Comparison of ENCODE assay signal across 1 cellular context in the genomic region with DNA sequence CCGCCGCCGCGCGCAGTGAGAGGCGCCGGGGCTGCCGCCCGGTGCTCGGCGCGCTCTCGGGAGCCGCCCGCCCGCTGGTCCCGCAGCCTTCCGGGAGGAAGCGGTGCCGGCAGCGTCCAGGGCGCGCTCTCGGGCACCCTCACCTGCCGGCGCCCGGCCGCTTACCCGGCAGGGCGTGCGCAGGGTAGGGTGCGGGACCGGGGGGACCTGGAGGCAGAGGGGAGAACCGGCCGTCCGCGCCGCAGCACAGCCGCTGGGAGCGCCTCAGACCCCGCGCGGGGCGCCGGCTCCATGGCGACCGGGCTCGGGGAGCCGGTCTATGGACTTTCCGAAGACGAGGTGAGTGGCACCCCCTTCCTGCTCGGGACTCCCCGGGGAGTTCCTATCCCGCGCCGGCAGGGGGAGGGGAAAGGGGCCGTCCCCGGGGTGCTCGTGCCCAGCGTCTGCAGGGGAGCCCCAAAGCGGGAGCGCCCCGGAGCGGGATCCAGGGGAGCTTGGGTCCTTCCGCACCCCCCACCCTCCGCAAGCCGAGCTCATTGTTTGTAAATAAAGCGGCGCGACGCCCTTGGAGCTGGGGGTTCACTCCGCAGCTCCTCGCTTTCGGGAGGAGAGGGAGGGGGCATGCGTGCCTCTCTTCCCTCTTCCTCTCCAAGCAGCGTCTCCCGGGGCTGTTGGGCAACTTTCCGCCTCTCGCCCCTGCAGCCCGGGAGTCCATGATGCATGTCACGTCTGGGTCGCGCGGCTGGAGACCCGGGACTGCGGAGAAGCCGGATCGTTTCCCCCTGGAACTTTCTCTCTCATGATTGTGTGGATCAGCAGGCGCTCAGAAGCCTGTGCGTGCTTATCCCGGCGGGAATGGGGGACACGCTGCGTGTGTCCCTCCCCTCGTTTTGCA.
TF ChIP-seq lines count a peak whose summit lies in the region.

No MANE protein-coding gene starts in this region.

TF ChIP-seq in HepG2, 621 proteins besides CTCF, POLR2A, EP300 and RAD21 (continued from another document and continues in another):
- no peak for TF ChIP-seq RCOR2 (CRISPR knock-in tag; IDR thresholded peaks at IDR 0.05)
- TF ChIP-seq KAT7 (CRISPR knock-in tag; IDR thresholded peaks at IDR 0.05; ENCODE audit: borderline replicate concordance) = peak; percentile 64; the same call in 1 of the 2 replicates
- TF ChIP-seq, protein P1, sequence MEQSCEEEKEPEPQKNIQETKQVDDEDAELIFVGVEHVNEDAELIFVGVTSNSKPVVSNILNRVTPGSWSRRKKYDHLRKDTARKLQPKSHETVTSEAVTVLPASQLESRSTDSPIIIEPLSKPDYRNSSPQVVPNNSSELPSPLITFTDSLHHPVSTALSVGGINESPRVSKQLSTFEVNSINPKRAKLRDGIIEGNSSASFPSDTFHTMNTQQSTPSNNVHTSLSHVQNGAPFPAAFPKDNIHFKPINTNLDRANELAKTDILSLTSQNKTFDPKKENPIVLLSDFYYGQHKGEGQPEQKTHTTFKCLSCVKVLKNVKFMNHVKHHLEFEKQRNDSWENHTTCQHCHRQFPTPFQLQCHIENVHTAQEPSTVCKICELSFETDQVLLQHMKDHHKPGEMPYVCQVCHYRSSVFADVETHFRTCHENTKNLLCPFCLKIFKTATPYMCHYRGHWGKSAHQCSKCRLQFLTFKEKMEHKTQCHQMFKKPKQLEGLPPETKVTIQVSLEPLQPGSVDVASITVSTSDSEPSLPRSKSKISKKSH (CRISPR knock-in tag; IDR thresholded peaks at IDR 0.05; ENCODE audit: borderline replicate concordance) = peak; percentile 60; the same call in 1 of the 2 replicates
- no peak for TF ChIP-seq SNAPC2 (CRISPR knock-in tag; IDR thresholded peaks at IDR 0.05)
- TF ChIP-seq ISX (CRISPR knock-in tag; conservative IDR thresholded peaks at IDR 0.05) = no peak
- TF ChIP-seq IKZF1 (IDR thresholded peaks at IDR 0.05) = no peak
- TF ChIP-seq HDAC1 (CRISPR knock-in tag; IDR thresholded peaks at IDR 0.05) = peak; percentile 63
- 0 out of 2 replicates have a peak, but pooled peaks have one; percentile 38 for TF ChIP-seq ZNF335 (CRISPR knock-in tag; IDR thresholded peaks at IDR 0.05)
- peak; percentile 52; the same call in 1 of the 2 replicates for TF ChIP-seq ZNF543 (CRISPR knock-in tag; IDR thresholded peaks at IDR 0.05)
- TF ChIP-seq PCBP1 (IDR thresholded peaks at IDR 0.05; ENCODE audit: borderline replicate concordance, low read depth, low read length) = peak; percentile 91
- TF ChIP-seq AGO2 (optimal IDR thresholded peaks at IDR 0.05; ENCODE audit: low read depth, low read length) = peak; percentile 99
- TF ChIP-seq RXRA (CRISPR knock-in tag; IDR thresholded peaks at IDR 0.05) = 0 out of 2 replicates have a peak, but pooled peaks have one; percentile 13
- TF ChIP-seq KLF16 (CRISPR knock-in tag; IDR thresholded peaks at IDR 0.05) = no peak
- TF ChIP-seq, protein P2, sequence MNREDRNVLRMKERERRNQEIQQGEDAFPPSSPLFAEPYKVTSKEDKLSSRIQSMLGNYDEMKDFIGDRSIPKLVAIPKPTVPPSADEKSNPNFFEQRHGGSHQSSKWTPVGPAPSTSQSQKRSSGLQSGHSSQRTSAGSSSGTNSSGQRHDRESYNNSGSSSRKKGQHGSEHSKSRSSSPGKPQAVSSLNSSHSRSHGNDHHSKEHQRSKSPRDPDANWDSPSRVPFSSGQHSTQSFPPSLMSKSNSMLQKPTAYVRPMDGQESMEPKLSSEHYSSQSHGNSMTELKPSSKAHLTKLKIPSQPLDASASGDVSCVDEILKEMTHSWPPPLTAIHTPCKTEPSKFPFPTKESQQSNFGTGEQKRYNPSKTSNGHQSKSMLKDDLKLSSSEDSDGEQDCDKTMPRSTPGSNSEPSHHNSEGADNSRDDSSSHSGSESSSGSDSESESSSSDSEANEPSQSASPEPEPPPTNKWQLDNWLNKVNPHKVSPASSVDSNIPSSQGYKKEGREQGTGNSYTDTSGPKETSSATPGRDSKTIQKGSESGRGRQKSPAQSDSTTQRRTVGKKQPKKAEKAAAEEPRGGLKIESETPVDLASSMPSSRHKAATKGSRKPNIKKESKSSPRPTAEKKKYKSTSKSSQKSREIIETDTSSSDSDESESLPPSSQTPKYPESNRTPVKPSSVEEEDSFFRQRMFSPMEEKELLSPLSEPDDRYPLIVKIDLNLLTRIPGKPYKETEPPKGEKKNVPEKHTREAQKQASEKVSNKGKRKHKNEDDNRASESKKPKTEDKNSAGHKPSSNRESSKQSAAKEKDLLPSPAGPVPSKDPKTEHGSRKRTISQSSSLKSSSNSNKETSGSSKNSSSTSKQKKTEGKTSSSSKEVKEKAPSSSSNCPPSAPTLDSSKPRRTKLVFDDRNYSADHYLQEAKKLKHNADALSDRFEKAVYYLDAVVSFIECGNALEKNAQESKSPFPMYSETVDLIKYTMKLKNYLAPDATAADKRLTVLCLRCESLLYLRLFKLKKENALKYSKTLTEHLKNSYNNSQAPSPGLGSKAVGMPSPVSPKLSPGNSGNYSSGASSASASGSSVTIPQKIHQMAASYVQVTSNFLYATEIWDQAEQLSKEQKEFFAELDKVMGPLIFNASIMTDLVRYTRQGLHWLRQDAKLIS (CRISPR knock-in tag; IDR thresholded peaks at IDR 0.05) = peak; percentile 63; the same call in 1 of the 2 replicates
- TF ChIP-seq, protein P3, sequence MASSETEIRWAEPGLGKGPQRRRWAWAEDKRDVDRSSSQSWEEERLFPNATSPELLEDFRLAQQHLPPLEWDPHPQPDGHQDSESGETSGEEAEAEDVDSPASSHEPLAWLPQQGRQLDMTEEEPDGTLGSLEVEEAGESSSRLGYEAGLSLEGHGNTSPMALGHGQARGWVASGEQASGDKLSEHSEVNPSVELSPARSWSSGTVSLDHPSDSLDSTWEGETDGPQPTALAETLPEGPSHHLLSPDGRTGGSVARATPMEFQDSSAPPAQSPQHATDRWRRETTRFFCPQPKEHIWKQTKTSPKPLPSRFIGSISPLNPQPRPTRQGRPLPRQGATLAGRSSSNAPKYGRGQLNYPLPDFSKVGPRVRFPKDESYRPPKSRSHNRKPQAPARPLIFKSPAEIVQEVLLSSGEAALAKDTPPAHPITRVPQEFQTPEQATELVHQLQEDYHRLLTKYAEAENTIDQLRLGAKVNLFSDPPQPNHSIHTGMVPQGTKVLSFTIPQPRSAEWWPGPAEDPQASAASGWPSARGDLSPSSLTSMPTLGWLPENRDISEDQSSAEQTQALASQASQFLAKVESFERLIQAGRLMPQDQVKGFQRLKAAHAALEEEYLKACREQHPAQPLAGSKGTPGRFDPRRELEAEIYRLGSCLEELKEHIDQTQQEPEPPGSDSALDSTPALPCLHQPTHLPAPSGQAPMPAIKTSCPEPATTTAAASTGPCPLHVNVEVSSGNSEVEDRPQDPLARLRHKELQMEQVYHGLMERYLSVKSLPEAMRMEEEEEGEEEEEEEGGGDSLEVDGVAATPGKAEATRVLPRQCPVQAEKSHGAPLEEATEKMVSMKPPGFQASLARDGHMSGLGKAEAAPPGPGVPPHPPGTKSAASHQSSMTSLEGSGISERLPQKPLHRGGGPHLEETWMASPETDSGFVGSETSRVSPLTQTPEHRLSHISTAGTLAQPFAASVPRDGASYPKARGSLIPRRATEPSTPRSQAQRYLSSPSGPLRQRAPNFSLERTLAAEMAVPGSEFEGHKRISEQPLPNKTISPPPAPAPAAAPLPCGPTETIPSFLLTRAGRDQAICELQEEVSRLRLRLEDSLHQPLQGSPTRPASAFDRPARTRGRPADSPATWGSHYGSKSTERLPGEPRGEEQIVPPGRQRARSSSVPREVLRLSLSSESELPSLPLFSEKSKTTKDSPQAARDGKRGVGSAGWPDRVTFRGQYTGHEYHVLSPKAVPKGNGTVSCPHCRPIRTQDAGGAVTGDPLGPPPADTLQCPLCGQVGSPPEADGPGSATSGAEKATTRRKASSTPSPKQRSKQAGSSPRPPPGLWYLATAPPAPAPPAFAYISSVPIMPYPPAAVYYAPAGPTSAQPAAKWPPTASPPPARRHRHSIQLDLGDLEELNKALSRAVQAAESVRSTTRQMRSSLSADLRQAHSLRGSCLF (CRISPR knock-in tag; IDR thresholded peaks at IDR 0.05; ENCODE audit: borderline replicate concordance) = no peak
- TF ChIP-seq, protein P4, sequence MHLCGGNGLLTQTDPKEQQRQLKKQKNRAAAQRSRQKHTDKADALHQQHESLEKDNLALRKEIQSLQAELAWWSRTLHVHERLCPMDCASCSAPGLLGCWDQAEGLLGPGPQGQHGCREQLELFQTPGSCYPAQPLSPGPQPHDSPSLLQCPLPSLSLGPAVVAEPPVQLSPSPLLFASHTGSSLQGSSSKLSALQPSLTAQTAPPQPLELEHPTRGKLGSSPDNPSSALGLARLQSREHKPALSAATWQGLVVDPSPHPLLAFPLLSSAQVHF (CRISPR knock-in tag; IDR thresholded peaks at IDR 0.05) = 0 out of 2 replicates have a peak, but pooled peaks have one; percentile 55
- TF ChIP-seq HOXA7 (CRISPR knock-in tag; IDR thresholded peaks at IDR 0.05) = no peak
- TF ChIP-seq, protein P5, sequence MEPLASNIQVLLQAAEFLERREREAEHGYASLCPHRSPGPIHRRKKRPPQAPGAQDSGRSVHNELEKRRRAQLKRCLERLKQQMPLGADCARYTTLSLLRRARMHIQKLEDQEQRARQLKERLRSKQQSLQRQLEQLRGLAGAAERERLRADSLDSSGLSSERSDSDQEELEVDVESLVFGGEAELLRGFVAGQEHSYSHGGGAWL (CRISPR knock-in tag; IDR thresholded peaks at IDR 0.05) = peak; percentile 44; the same call in 1 of the 2 replicates
- no peak for TF ChIP-seq LCORL (IDR thresholded peaks at IDR 0.05)
- TF ChIP-seq LCORL (CRISPR knock-in tag; IDR thresholded peaks at IDR 0.05) = no peak
- TF ChIP-seq KLF12 (CRISPR knock-in tag; IDR thresholded peaks at IDR 0.05; ENCODE audit: borderline replicate concordance) = no peak
- TF ChIP-seq, protein P6, sequence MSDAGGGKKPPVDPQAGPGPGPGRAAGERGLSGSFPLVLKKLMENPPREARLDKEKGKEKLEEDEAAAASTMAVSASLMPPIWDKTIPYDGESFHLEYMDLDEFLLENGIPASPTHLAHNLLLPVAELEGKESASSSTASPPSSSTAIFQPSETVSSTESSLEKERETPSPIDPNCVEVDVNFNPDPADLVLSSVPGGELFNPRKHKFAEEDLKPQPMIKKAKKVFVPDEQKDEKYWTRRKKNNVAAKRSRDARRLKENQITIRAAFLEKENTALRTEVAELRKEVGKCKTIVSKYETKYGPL (CRISPR knock-in tag; IDR thresholded peaks at IDR 0.05) = no peak
- 0 out of 2 replicates have a peak, but pooled peaks have one; percentile 9 for TF ChIP-seq ZIK1 (CRISPR knock-in tag; IDR thresholded peaks at IDR 0.05; ENCODE audit: borderline replicate concordance, low read depth)
- TF ChIP-seq ZMAT3 (CRISPR knock-in tag; conservative IDR thresholded peaks at IDR 0.05) = 0 out of 2 replicates have a peak, but pooled peaks have one; percentile 23
- TF ChIP-seq, protein P7, sequence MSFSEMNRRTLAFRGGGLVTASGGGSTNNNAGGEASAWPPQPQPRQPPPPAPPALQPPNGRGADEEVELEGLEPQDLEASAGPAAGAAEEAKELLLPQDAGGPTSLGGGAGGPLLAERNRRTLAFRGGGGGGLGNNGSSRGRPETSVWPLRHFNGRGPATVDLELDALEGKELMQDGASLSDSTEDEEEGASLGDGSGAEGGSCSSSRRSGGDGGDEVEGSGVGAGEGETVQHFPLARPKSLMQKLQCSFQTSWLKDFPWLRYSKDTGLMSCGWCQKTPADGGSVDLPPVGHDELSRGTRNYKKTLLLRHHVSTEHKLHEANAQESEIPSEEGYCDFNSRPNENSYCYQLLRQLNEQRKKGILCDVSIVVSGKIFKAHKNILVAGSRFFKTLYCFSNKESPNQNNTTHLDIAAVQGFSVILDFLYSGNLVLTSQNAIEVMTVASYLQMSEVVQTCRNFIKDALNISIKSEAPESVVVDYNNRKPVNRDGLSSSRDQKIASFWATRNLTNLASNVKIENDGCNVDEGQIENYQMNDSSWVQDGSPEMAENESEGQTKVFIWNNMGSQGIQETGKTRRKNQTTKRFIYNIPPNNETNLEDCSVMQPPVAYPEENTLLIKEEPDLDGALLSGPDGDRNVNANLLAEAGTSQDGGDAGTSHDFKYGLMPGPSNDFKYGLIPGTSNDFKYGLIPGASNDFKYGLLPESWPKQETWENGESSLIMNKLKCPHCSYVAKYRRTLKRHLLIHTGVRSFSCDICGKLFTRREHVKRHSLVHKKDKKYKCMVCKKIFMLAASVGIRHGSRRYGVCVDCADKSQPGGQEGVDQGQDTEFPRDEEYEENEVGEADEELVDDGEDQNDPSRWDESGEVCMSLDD (CRISPR knock-in tag; IDR thresholded peaks at IDR 0.05; ENCODE audit: borderline replicate concordance) = peak; percentile 90
- TF ChIP-seq SATB2 (CRISPR knock-in tag; IDR thresholded peaks at IDR 0.05) = no peak
- TF ChIP-seq, protein P8, sequence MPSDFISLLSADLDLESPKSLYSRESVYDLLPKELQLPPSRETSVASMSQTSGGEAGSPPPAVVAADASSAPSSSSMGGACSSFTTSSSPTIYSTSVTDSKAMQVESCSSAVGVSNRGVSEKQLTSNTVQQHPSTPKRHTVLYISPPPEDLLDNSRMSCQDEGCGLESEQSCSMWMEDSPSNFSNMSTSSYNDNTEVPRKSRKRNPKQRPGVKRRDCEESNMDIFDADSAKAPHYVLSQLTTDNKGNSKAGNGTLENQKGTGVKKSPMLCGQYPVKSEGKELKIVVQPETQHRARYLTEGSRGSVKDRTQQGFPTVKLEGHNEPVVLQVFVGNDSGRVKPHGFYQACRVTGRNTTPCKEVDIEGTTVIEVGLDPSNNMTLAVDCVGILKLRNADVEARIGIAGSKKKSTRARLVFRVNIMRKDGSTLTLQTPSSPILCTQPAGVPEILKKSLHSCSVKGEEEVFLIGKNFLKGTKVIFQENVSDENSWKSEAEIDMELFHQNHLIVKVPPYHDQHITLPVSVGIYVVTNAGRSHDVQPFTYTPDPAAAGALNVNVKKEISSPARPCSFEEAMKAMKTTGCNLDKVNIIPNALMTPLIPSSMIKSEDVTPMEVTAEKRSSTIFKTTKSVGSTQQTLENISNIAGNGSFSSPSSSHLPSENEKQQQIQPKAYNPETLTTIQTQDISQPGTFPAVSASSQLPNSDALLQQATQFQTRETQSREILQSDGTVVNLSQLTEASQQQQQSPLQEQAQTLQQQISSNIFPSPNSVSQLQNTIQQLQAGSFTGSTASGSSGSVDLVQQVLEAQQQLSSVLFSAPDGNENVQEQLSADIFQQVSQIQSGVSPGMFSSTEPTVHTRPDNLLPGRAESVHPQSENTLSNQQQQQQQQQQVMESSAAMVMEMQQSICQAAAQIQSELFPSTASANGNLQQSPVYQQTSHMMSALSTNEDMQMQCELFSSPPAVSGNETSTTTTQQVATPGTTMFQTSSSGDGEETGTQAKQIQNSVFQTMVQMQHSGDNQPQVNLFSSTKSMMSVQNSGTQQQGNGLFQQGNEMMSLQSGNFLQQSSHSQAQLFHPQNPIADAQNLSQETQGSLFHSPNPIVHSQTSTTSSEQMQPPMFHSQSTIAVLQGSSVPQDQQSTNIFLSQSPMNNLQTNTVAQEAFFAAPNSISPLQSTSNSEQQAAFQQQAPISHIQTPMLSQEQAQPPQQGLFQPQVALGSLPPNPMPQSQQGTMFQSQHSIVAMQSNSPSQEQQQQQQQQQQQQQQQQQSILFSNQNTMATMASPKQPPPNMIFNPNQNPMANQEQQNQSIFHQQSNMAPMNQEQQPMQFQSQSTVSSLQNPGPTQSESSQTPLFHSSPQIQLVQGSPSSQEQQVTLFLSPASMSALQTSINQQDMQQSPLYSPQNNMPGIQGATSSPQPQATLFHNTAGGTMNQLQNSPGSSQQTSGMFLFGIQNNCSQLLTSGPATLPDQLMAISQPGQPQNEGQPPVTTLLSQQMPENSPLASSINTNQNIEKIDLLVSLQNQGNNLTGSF (CRISPR knock-in tag; IDR thresholded peaks at IDR 0.05) = no peak
- TF ChIP-seq MED13 (CRISPR knock-in tag; IDR thresholded peaks at IDR 0.05) = no peak; the same call in 1 of the 2 replicates
- 0 out of 2 replicates have a peak, but pooled peaks have one; percentile 22 for TF ChIP-seq ZNF816 (CRISPR knock-in tag; IDR thresholded peaks at IDR 0.05; ENCODE audit: borderline replicate concordance)
